ENCODE assay signal across 10 cellular contexts in the genomic region with DNA sequence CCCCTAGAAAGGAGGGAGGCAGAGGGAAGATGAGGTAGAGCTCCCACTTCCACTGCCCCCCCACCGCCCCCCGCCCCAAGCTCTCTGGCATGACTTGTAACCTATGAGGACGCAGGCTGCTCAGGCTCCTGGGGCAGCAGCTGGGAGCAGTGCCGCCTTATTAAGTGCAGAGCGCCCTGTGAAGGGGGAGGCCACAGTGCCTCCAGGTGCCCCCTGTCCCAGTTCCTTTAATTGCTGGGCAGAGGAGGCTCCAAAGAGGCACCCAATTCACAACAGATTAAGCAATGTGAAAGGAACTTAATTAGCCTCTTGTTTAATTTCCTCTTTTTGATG. TPM values are rescaled to one million over a fixed set of nuclear protein-coding genes. Genes with fewer than 3 reads are reported as not detected.
DNase-seq lines count a peak whose midpoint lies in the region; ATAC-seq lines count a peak whose summit lies in the region.
"Had no signal": no experiment of that assay in that cellular context is flagged by ENCODE, and none has a peak within 500 bp of the region (broad histone marks: within the 10 kb centered on the region; RNA-seq: fewer than 3 reads in every experiment).

No MANE protein-coding gene starts in this region.

- H3K36me3 Mint-ChIP-seq in T-helper 17 cell (ENCODE audit: low read depth) = no peaks in the 10 kb centered on the region
- H3K36me3 Mint-ChIP-seq in naive thymus-derived CD4-positive, alpha-beta T cell = peaks cover 0 to 14% (median 0%) of the 10 kb centered on the region in 5 donors

- no peak overlapping the region for H3K4me3 ChIP-seq in H7 (ENCODE audit: insufficient read depth, low read depth, low read length)
- no peak overlapping the region for H3K4me3 ChIP-seq in naive thymus-derived CD4-positive, alpha-beta T cell (ENCODE audit: low read length)

- CTCF ChIA-PET in naive thymus-derived CD4-positive, alpha-beta T cell (lab: Charles Lee) = no interaction called here

- peak overlapping the region; percentile 95 for H3K27ac Mint-ChIP-seq in T-helper 17 cell
- peak overlapping the region; percentile 77 to 99 (median 89) for H3K27ac Mint-ChIP-seq in naive thymus-derived CD4-positive, alpha-beta T cell

- ATAC-seq in T-helper 17 cell = no peak
- no peak for ATAC-seq in naive thymus-derived CD4-positive, alpha-beta T cell
- ATAC-seq: activated CD4-positive, CD25-positive, alpha-beta regulatory T cell treated with anti-CD3 and anti-CD28 coated beads, Interleukin-2, amount 50 U/mL, for 24 hours had no signal

- peak; percentile 18 for DNase-seq in NCI-H2227 (lab: John Stamatoyannopoulos, UW; ENCODE audit: unreplicated experiment)
- DNase-seq in NCI-H2227 treated with DMSO at 0.1 percent for 48 hours (lab: John Stamatoyannopoulos, UW) = no peak
- DNase-seq in H7 = peak; percentile 53
- no peak for DNase-seq in T-helper 17 cell
- DNase-seq in naive thymus-derived CD4-positive, alpha-beta T cell = no peak
- no peak for DNase-seq in islet precursor cell
- no peak for DNase-seq in NCI-H226
- no peak for DNase-seq in stimulated activated CD4-positive, alpha-beta T cell treated with anti-CD3 and anti-CD28 coated beads, Interleukin-1b, Interleukin-23, amount 100 ng/mL, for 48 hours
- DNase-seq: stimulated activated CD4-positive, alpha-beta T cell treated with anti-CD3 and anti-CD28 coated beads, Interleukin-4, amount 100 ng/mL, for 1 hour had no signal

- no peaks in the 10 kb centered on the region for H3K27me3 ChIP-seq in H7 (ENCODE audit: control insufficient read depth, insufficient read depth, low read length)
- no peaks in the 10 kb centered on the region for H3K27me3 ChIP-seq in naive thymus-derived CD4-positive, alpha-beta T cell (ENCODE audit: control insufficient read depth in 2 of 2, insufficient read depth in 2 of 2, low read length in 2 of 2)

- no peak overlapping the region for H3K4me3 Mint-ChIP-seq in T-helper 17 cell
- H3K4me3 Mint-ChIP-seq in naive thymus-derived CD4-positive, alpha-beta T cell = peak overlapping the region in 2 of 10 donors; percentile 34 to 45

- peaks cover 5% of the 10 kb centered on the region for H3K36me3 ChIP-seq in H7 (replicated peaks; ENCODE audit: control insufficient read depth, insufficient read depth, low read length)
- H3K36me3 ChIP-seq in naive thymus-derived CD4-positive, alpha-beta T cell (ENCODE audit: control insufficient read depth in 2 of 3, insufficient read depth in 3 of 3, low read length in 3 of 3) = peaks cover 0 to 27% (median 8%) of the 10 kb centered on the region in 3 experiments

- H3K27me3 Mint-ChIP-seq in T-helper 17 cell = no peaks in the 10 kb centered on the region
- no peaks in the 10 kb centered on the region for H3K27me3 Mint-ChIP-seq in naive thymus-derived CD4-positive, alpha-beta T cell

- peaks cover 47% of the 10 kb centered on the region for H3K4me1 Mint-ChIP-seq in T-helper 17 cell
- H3K4me1 Mint-ChIP-seq in naive thymus-derived CD4-positive, alpha-beta T cell = peaks cover 44 to 72% (median 61%) of the 10 kb centered on the region in 7 donors

- intact Hi-C loops in naive thymus-derived CD4-positive, alpha-beta T cell (cut with micrococcal nuclease) = no loop called here

- no peaks in the 10 kb centered on the region for H3K9me3 ChIP-seq in T-helper 17 cell (ENCODE audit: control insufficient read depth, low read length, poor library complexity, severe bottlenecking)
- no peaks in the 10 kb centered on the region for H3K9me3 ChIP-seq in naive thymus-derived CD4-positive, alpha-beta T cell (ENCODE audit: control insufficient read depth in 2 of 3, low read length in 3 of 3)

- H3K27ac ChIP-seq in naive thymus-derived CD4-positive, alpha-beta T cell (ENCODE audit: low read depth, low read length) = peak overlapping the region; percentile 65

- peaks cover 31 to 47% of the 10 kb centered on the region in 2 donors for H3K4me1 ChIP-seq in naive thymus-derived CD4-positive, alpha-beta T cell (ENCODE audit: control insufficient read depth in 2 of 2, insufficient read depth in 2 of 2, low read length in 2 of 2)

- POLR2A ChIA-PET in naive thymus-derived CD4-positive, alpha-beta T cell (lab: Charles Lee) = interaction anchor here (0.6 to 5.1 kb wide), 8 partner anchors 10 to 513 kb away, joined by 3 to 66 read pairs (median 4); a partner anchor contains a TSS

- H3K9me3 Mint-ChIP-seq in naive thymus-derived CD4-positive, alpha-beta T cell = no peaks in the 10 kb centered on the region

RNA-seq across cellular contexts. Expression of a gene that starts 2.9 kb away (rescaled TPM):
- total RNA-seq in H7 (2014; rRNA removed; shearing (Covaris generic)) = not detected in 2 replicates
- total RNA-seq in T-helper 17 cell = not detected
- total RNA-seq in naive thymus-derived CD4-positive, alpha-beta T cell = not detected
- 1 to 10 TPM in 1 of 2 donors, under 1 TPM in 1; 0.60 to 1.3 TPM for polyA plus RNA-seq in naive thymus-derived CD4-positive, alpha-beta T cell

RNA-seq across cellular contexts. Expression of a gene that starts 10.1 kb away (rescaled TPM):
- 58.4 and 78.1 TPM in 2 replicates for total RNA-seq in H7 (2014; rRNA removed; shearing (Covaris generic))
- total RNA-seq in T-helper 17 cell = 10 to 100 TPM; 59.9 to 63.1 TPM
- total RNA-seq in naive thymus-derived CD4-positive, alpha-beta T cell = 100 to 1,000 TPM in 2 of 5 experiments, 10 to 100 TPM in 3; 64.6 to 117 (median 79.8) TPM
- 1 to 10 TPM; 8.1 to 9.3 TPM for polyA plus RNA-seq in naive thymus-derived CD4-positive, alpha-beta T cell

RNA-seq across cellular contexts. Expression of a gene that starts 33.2 kb away (rescaled TPM):
- total RNA-seq in H7 (2014; rRNA removed; shearing (Covaris generic)) = 39.1 and 47.1 TPM in 2 replicates
- total RNA-seq in T-helper 17 cell = 10 to 100 TPM; 47.8 to 64.6 TPM
- total RNA-seq in naive thymus-derived CD4-positive, alpha-beta T cell = 10 to 100 TPM; 34.0 to 83.9 (median 41.4) TPM
- 10 to 100 TPM; 19.1 to 19.7 TPM for polyA plus RNA-seq in naive thymus-derived CD4-positive, alpha-beta T cell

RNA-seq across cellular contexts. Expression of a gene that starts 34.0 kb away (rescaled TPM):
- 97.1 and 104 TPM in 2 replicates for total RNA-seq in H7 (2014; rRNA removed; shearing (Covaris generic))
- 100 to 1,000 TPM in 1 of 2 donors, 10 to 100 TPM in 1; 86.1 to 123 TPM for total RNA-seq in T-helper 17 cell
- total RNA-seq in naive thymus-derived CD4-positive, alpha-beta T cell = 100 to 1,000 TPM; 108 to 236 (median 182) TPM
- polyA plus RNA-seq in naive thymus-derived CD4-positive, alpha-beta T cell = 10 to 100 TPM; 17.0 to 28.5 TPM

Comparison
In these comparisons a context has a peak if more than half of its experiments do, and no peak if none do; other contexts are left out.
1. DNase-seq: peak in NCI-H2227 (single experiment) and H7 (single experiment); none in NCI-H2227 treated with DMSO at 0.1 percent for 48 hours (single experiment), T-helper 17 cell (0 of 3), naive thymus-derived CD4-positive, alpha-beta T cell (0 of 9), islet precursor cell (single experiment), NCI-H226 (single experiment) and stimulated activated CD4-positive, alpha-beta T cell treated with anti-CD3 and anti-CD28 coated beads, Interleukin-1b, Interleukin-23, amount 100 ng/mL, for 48 hours (single experiment).